In genomic region chr2:147551331-147551730, GRCh38 we compare ENCODE assay signal across 29 cellular contexts.
"Had no signal": no experiment of that assay in that cellular context is flagged by ENCODE, and none has a peak within 500 bp of the region (broad histone marks: within the 10 kb centered on the region; RNA-seq: fewer than 3 reads in every experiment).

No MANE protein-coding gene starts in this region.

- H3K4me3 ChIP-seq: adrenal gland, body of pancreas, breast epithelium had no signal

- DNase-seq: activated B cell treated with CpG ODN at 0.5 μM for 24 hours; activated CD4-positive, alpha-beta memory T cell treated with anti-CD3 and anti-CD28 coated beads, Interleukin-2, amount 10 ng/mL, durations not matched to agents 7 days and 5 days; activated CD4-positive, alpha-beta T cell treated with anti-CD3 and anti-CD28 coated beads for 1 hour; activated CD4-positive, alpha-beta T cell treated with anti-CD3 and anti-CD28 coated beads for 48 hours; activated CD8-positive, alpha-beta memory T cell treated with anti-CD3 and anti-CD28 coated beads for 24 hours; activated CD8-positive, alpha-beta memory T cell treated with anti-CD3 and anti-CD28 coated beads, Interleukin-2, amount 10 ng/mL, durations not matched to agents 7 days and 5 days; activated effector memory CD4-positive, alpha-beta T cell treated with anti-CD3 and anti-CD28 coated beads, Interleukin-2, amount 50 U/mL, for 16 hours; activated naive CD4-positive, alpha-beta T cell treated with Interleukin-2 at 50 U/mL for 16 hours; activated naive CD8-positive, alpha-beta T cell treated with anti-CD3 and anti-CD28 coated beads, Interleukin-2, amount 10 ng/mL, durations not matched to agents 7 days and 5 days; activated T-cell treated with anti-CD3 and anti-CD28 coated beads, Interleukin-2, amount 50 U/mL, for 1 hour; activated T-cell treated with anti-CD3 and anti-CD28 coated beads, Interleukin-2, amount 50 U/mL, for 72 hours; adrenal gland; body of pancreas; MM.1S; MV-4-11; NCI-H1092; NCI-H1436 treated with DMSO at 0.1 percent for 48 hours; NCI-H1694 treated with DMSO at 0.1 percent for 48 hours; NCI-H2029; NCI-H345; NCI-H526; NCI-H748 treated with DMSO at 0.1 percent for 48 hours; OCI-M1; Right ventricle myocardium superior; SW 1271; T-helper 1 cell; T-helper 2 cell; T-helper 9 cell had no signal
